Comparison of ENCODE assay signal across 8 cellular contexts in the genomic region with DNA sequence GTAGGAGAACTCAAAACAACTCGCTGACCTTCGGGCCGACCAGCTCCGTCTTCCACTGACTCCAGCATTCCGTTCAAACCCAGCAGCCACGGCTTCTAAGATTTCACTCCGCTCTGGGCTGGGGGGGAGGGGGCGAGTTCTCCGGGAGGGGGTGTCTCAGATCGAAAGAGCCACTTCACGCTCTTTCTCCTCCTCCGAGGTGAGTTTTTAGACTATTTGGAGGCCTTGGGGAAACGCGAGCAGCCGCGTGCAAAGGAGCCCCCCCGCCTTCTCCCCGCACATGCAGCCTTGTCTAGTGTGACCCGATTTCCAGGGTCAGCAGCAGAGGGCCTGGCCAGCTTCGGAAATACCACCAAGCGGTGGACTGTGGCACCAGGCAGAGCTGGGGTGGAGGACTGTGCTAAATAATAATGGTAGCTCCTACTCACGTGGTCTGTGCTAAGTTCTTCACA.
DNase-seq lines count a peak whose midpoint lies in the region; ATAC-seq, FAIRE-seq and TF ChIP-seq lines count a peak whose summit lies in the region.

No MANE protein-coding gene starts in this region.

- POLR2A ChIA-PET in Panc1 (lab: Charles Lee), result interaction anchor here (0.6 to 0.7 kb wide), 2 partner anchors 41 to 442 kb away, joined by 6 to 13 read pairs; no protein-coding TSS in a partner anchor

- H3K4me1 ChIP-seq in Panc1 (ENCODE audit: control insufficient read depth, insufficient read depth, low read length), result no peaks in the 10 kb centered on the region; the same call in none of the 2 replicates
- H3K4me1 ChIP-seq in muscle layer of duodenum (ENCODE audit: control insufficient read depth in 1 of 2, insufficient read depth in 2 of 2, low read length in 2 of 2), result peaks cover 8 to 15% of the 10 kb centered on the region in 2 donors

- TF ChIP-seq CTCF in Panc1 (IDR thresholded peaks at IDR 0.05), result no peak

- no TSS peak for BruUV-seq in Panc1 (replicated peaks; lab: Mats Ljungman, UMichigan)

- DNase-seq in GM12891 (ENCODE audit: insufficient read length, low spot score) (no peak), Panc1 (ENCODE audit: low read depth, low spot score) (no peak), dermis blood vessel endothelial cell (peak; percentile 52), inferior parietal cortex (ENCODE audit: extremely low spot score) (no peak), AML-193 (lab: John Stamatoyannopoulos, UW) (no peak)

- H3K4me3 ChIP-seq in Panc1 (ENCODE audit: low read depth in 2 of 2, low read length in 2 of 2) (peak overlapping the region; percentile 42 to 56), muscle layer of duodenum (ENCODE audit: low read depth in 1 of 2, low read length in 2 of 2) (peak overlapping the region; percentile 24 to 39)

- no peaks in the 10 kb centered on the region for H3K27me3 ChIP-seq in Panc1 (ENCODE audit: control insufficient read depth, insufficient read depth, low read length)
- no peaks in the 10 kb centered on the region for H3K27me3 ChIP-seq in muscle layer of duodenum (ENCODE audit: low read depth, low read length)

- no peaks in the 10 kb centered on the region for H3K36me3 ChIP-seq in Panc1 (ENCODE audit: control insufficient read depth, insufficient read depth, low read length)
- H3K36me3 ChIP-seq in muscle layer of duodenum (ENCODE audit: control insufficient read depth in 1 of 2, insufficient read depth in 2 of 2, low read length in 2 of 2), result no peaks in the 10 kb centered on the region

- H3K27ac ChIP-seq in Panc1 (ENCODE audit: low read length), result peak overlapping the region; percentile 68
- H3K27ac ChIP-seq in muscle layer of duodenum (ENCODE audit: low read length), result peak overlapping the region; percentile 67

- peak; percentile 76 for FAIRE-seq in GM12891 (lab: Jason Lieb, UNC)

- in situ Hi-C loops in Panc1 (cut with HindIII; ENCODE audit: low pct_unique_long_range_greater_than_20kb, low sequenced_read_pairs), result no loop called here

- ATAC-seq in Panc1, result no peak
- ATAC-seq in HG03025 (IDR thresholded peaks at IDR 0.05; ENCODE audit: low FRiP score, unreplicated experiment), result no peak
- ATAC-seq in HG03135 (IDR thresholded peaks at IDR 0.05; ENCODE audit: unreplicated experiment), result no peak

- H3K9me3 ChIP-seq in Panc1 (ENCODE audit: control insufficient read depth, insufficient read depth, low read depth, low read length), result no peaks in the 10 kb centered on the region
- no peaks in the 10 kb centered on the region for H3K9me3 ChIP-seq in muscle layer of duodenum (ENCODE audit: control insufficient read depth in 1 of 2, low read length in 2 of 2)

- CTCF ChIA-PET in Panc1 (lab: Charles Lee), result interaction anchor here (0.5 to 0.6 kb wide), 2 partner anchors 157 to 308 kb away, joined by 3 to 8 read pairs; no protein-coding TSS in a partner anchor

- no peak for TF ChIP-seq POLR2A in GM12891 (IDR thresholded peaks at IDR 0.05; ENCODE audit: low read depth, low read length)

- intact Hi-C loops in Panc1 (cut with micrococcal nuclease; ENCODE audit: unreplicated experiment), result loop anchor here (10.0 kb wide), 1 partner anchor 88 kb away; no protein-coding TSS in a partner anchor

TF ChIP-seq in GM12891, 5 proteins besides CTCF, POLR2A, EP300 and RAD21:
- TF ChIP-seq POU2F2 (IDR thresholded peaks at IDR 0.05; ENCODE audit: low read depth, low read length), result no peak
